In genomic region chr4:55398461-55398860, GRCh38 we compare ENCODE assay signal across 8 cellular contexts. TPM values are rescaled to one million over a fixed set of nuclear protein-coding genes. Genes with fewer than 3 reads are reported as not detected.
DNase-seq lines count a peak whose midpoint lies in the region; ATAC-seq, FAIRE-seq and TF ChIP-seq lines count a peak whose summit lies in the region.

No MANE protein-coding gene starts in this region.

- H3K4me1 Mint-ChIP-seq in chondrocyte (ENCODE audit: low read depth) (peaks cover 54% of the 10 kb centered on the region), naive B cell (peaks cover 43 to 52% (median 45%) of the 10 kb centered on the region in 3 donors)

- peaks cover 15% of the 10 kb centered on the region for H3K36me3 Mint-ChIP-seq in chondrocyte (ENCODE audit: low read depth)
- peaks cover 4 to 8% of the 10 kb centered on the region in 2 donors for H3K36me3 Mint-ChIP-seq in naive B cell

- H3K27me3 Mint-ChIP-seq in chondrocyte (ENCODE audit: low read depth) = no peaks in the 10 kb centered on the region
- H3K27me3 Mint-ChIP-seq in naive B cell = no peaks in the 10 kb centered on the region

- no peak for DNase-seq in AG09309 (ENCODE audit: low read depth)
- DNase-seq in LHCN-M2 (ENCODE audit: low read depth) = peak; percentile 55
- DNase-seq in chondrocyte (ENCODE audit: low spot score) = no peak
- no peak for DNase-seq in naive B cell
- DNase-seq in urothelium cell line (ENCODE audit: low spot score) = no peak
- DNase-seq in dedifferentiated amniotic fluid mesenchymal stem cell (ENCODE audit: extremely low spot score) = no peak
- no peak for DNase-seq in UCSD-AML1 (lab: John Stamatoyannopoulos, UW; ENCODE audit: unreplicated experiment)

- H3K9me3 Mint-ChIP-seq in chondrocyte (ENCODE audit: low read depth) (no peaks in the 10 kb centered on the region), naive B cell (no peaks in the 10 kb centered on the region)

- TF ChIP-seq CTCF in AG09309 (IDR thresholded peaks at IDR 0.05; ENCODE audit: control insufficient read depth, insufficient read depth, low read depth, low read length, missing control alignments) = no peak
- TF ChIP-seq CTCF in chondrocyte (IDR thresholded peaks at IDR 0.05) = no peak

- FAIRE-seq in urothelium cell line (lab: Jason Lieb, UNC) = no peak

- peak overlapping the region; percentile 59 for H3K4me3 ChIP-seq in AG09309 (ENCODE audit: control insufficient read depth, low read depth, low read length)

- ATAC-seq in naive B cell (ENCODE audit: low read depth in 2 of 2) (no peak), HG02763 (IDR thresholded peaks at IDR 0.05; ENCODE audit: unreplicated experiment) (no peak)

- peak overlapping the region; percentile 98 for H3K4me3 Mint-ChIP-seq in chondrocyte (ENCODE audit: unreplicated experiment)
- peak overlapping the region in 5 of 8 donors; percentile 7 to 96 (median 91) for H3K4me3 Mint-ChIP-seq in naive B cell

- H3K27ac Mint-ChIP-seq in chondrocyte (ENCODE audit: unreplicated experiment) (peak overlapping the region; percentile 97), naive B cell (peak overlapping the region in 1 of 6 donors; percentile 99)

RNA-seq across cellular contexts. Expression of gene TMEM165, which starts 2.7 kb away (rescaled TPM):
- total RNA-seq in LHCN-M2 (2014; rRNA removed) (176 and 184 TPM in 2 replicates), chondrocyte (110 to 129 TPM (median 111 TPM) in 3 replicates)
- 54.1 TPM for polyA plus RNA-seq in LHCN-M2 (2012)
- polyA plus RNA-seq in naive B cell (ENCODE audit: low read depth in 6 of 6) = 10 to 100 TPM; 38.0 to 67.3 (median 51.7) TPM

RNA-seq across cellular contexts. Expression of gene SRD5A3, which starts 52.4 kb away (rescaled TPM):
- total RNA-seq in LHCN-M2 (2014; rRNA removed) (24.4 and 26.4 TPM in 2 replicates), chondrocyte (23.9 to 31.4 TPM (median 29.0 TPM) in 3 replicates)
- polyA plus RNA-seq in LHCN-M2 (2012) = 26.5 TPM
- 1 to 10 TPM; 3.9 to 9.6 (median 5.5) TPM for polyA plus RNA-seq in naive B cell (ENCODE audit: low read depth in 6 of 6)
